Comparison of ENCODE assay signal across 8 cellular contexts in the genomic region with DNA sequence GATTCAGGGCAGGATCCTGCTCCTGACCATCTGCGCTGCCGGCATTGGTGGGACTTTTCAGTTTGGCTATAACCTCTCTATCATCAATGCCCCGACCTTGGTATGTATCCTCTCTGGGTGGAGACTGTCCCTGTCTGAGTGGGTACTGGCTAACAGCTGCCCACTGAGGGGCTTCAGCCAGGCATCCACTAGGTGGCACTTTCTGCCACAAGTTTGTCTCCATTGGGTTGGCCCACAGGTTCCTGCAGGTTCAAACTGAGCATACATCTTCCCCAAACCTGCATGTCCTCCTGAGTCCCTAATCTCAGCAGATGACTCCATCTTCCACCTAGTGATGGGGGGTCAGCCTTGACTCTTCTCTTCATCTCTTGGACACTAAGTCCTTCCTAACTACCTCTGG. TPM values are rescaled to one million over a fixed set of nuclear protein-coding genes. Genes with fewer than 3 reads are reported as not detected.
DNase-seq lines count a peak whose midpoint lies in the region; ATAC-seq and TF ChIP-seq lines count a peak whose summit lies in the region.

No MANE protein-coding gene starts in this region.

- peak; percentile 44 for DNase-seq in stimulated activated CD4-positive, alpha-beta T cell treated with anti-CD3 and anti-CD28 coated beads, Interleukin-15, amount 100 ng/mL, for 24 hours
- DNase-seq in stimulated activated CD4-positive, alpha-beta T cell treated with anti-CD3 and anti-CD28 coated beads, Interleukin-4, amount 100 ng/mL, for 4 hours = no peak
- DNase-seq in MM.1S (peak; percentile 60), fibroblast of the aortic adventitia (ENCODE audit: low read depth) (peak; percentile 63), thoracic aorta (ENCODE audit: low spot score) (no peak), NCI-H226 (no peak)

- H3K9me3 Mint-ChIP-seq in T-helper 1 cell treated with Interleukin-12 subunit alpha and Interleukin-12 subunit beta and Interleukin-4 antibody, amounts not matched to agents 30 μg/mL and 1 μg/mL, for 36 hours = no peaks in the 10 kb centered on the region

- peaks cover 20% of the 10 kb centered on the region for H3K79me2 ChIP-seq in MM.1S (ENCODE audit: low read length)

- TF ChIP-seq CTCF in MM.1S (IDR thresholded peaks at IDR 0.05; ENCODE audit: low read length) = peak; percentile 72
- TF ChIP-seq CTCF in fibroblast of the aortic adventitia (IDR thresholded peaks at IDR 0.05; ENCODE audit: insufficient read depth, low read length) = peak; percentile 76
- TF ChIP-seq CTCF in thoracic aorta (IDR thresholded peaks at IDR 0.05) = peak; percentile 32

- no peaks in the 10 kb centered on the region for H3K9me2 ChIP-seq in MM.1S (replicated peaks; ENCODE audit: insufficient read depth, low read length)

- H3K4me3 ChIP-seq in MM.1S (ENCODE audit: low read length) (no peak overlapping the region), fibroblast of the aortic adventitia (ENCODE audit: low read depth, low read length) (no peak overlapping the region), thoracic aorta (no peak overlapping the region)

- H3K4me1 ChIP-seq in MM.1S (ENCODE audit: low read length) (peaks cover 6% of the 10 kb centered on the region), thoracic aorta (ENCODE audit: control insufficient read depth in 1 of 2, low read depth in 2 of 2) (peaks cover 9 to 10% of the 10 kb centered on the region in 2 donors)

- no peak overlapping the region for H3K27ac ChIP-seq in MM.1S (ENCODE audit: low read length)
- no peak overlapping the region for H3K27ac ChIP-seq in thoracic aorta

- H3K36me3 ChIP-seq in MM.1S (replicated peaks; ENCODE audit: insufficient read depth, low read length) (no peaks in the 10 kb centered on the region), thoracic aorta (no peaks in the 10 kb centered on the region)

- H3F3A ChIP-seq in MM.1S (ENCODE audit: insufficient read depth, low read length) = peaks cover 10% of the 10 kb centered on the region

- no peak for ATAC-seq in thoracic aorta (ENCODE audit: insufficient number of reproducible peaks, low FRiP score, low read depth)
- no peak for ATAC-seq in HG02938 (IDR thresholded peaks at IDR 0.05; ENCODE audit: unreplicated experiment)

- no peak overlapping the region for H2AFZ ChIP-seq in MM.1S (ENCODE audit: low read length)

- no peak overlapping the region for H3K9ac ChIP-seq in MM.1S (ENCODE audit: low read length)

- H3K9me3 ChIP-seq in MM.1S (replicated peaks; ENCODE audit: insufficient read depth, low read length) (no peaks in the 10 kb centered on the region), thoracic aorta (no peaks in the 10 kb centered on the region)

- H4K20me1 ChIP-seq in MM.1S (ENCODE audit: insufficient read depth, low read length) = no peaks in the 10 kb centered on the region

- peak overlapping the region; percentile 16 for H3K27ac Mint-ChIP-seq in T-helper 1 cell treated with Interleukin-12 subunit alpha and Interleukin-12 subunit beta and Interleukin-4 antibody, amounts not matched to agents 30 μg/mL and 1 μg/mL, for 36 hours

- H3K27me3 Mint-ChIP-seq in T-helper 1 cell treated with Interleukin-12 subunit alpha and Interleukin-12 subunit beta and Interleukin-4 antibody, amounts not matched to agents 30 μg/mL and 1 μg/mL, for 36 hours (ENCODE audit: low read depth) = no peaks in the 10 kb centered on the region

- no peaks in the 10 kb centered on the region for H3K36me3 Mint-ChIP-seq in T-helper 1 cell treated with Interleukin-12 subunit alpha and Interleukin-12 subunit beta and Interleukin-4 antibody, amounts not matched to agents 30 μg/mL and 1 μg/mL, for 36 hours (ENCODE audit: low read depth)

- H3K27me3 ChIP-seq in MM.1S (replicated peaks; ENCODE audit: insufficient read depth, low read length) = no peaks in the 10 kb centered on the region
- H3K27me3 ChIP-seq in thoracic aorta (replicated peaks; ENCODE audit: insufficient read depth) = no peaks in the 10 kb centered on the region

- no peak overlapping the region for H3K4me3 Mint-ChIP-seq in T-helper 1 cell treated with Interleukin-12 subunit alpha and Interleukin-12 subunit beta and Interleukin-4 antibody, amounts not matched to agents 30 μg/mL and 1 μg/mL, for 36 hours

- H3K4me2 ChIP-seq in MM.1S (ENCODE audit: low read depth, low read length) = no peak overlapping the region

- H3K4me1 Mint-ChIP-seq in T-helper 1 cell treated with Interleukin-12 subunit alpha and Interleukin-12 subunit beta and Interleukin-4 antibody, amounts not matched to agents 30 μg/mL and 1 μg/mL, for 36 hours (ENCODE audit: low read depth) = peaks cover 12% of the 10 kb centered on the region

RNA-seq across cellular contexts. Expression of a gene that starts 4.4 kb away (rescaled TPM):
- total RNA-seq in fibroblast of the aortic adventitia (ENCODE audit: low replicate concordance) (11.4 and 11.9 TPM in 2 replicates), thoracic aorta (10 to 100 TPM in 1 of 2 donors, 1 to 10 TPM in 1; 9.2 to 25.5 TPM)

RNA-seq across cellular contexts. Expression of a gene that starts 23.3 kb away (rescaled TPM):
- 0.36 TPM in 1 of 2 replicates, not detected in the other for total RNA-seq in fibroblast of the aortic adventitia (ENCODE audit: low replicate concordance)
- 1 to 10 TPM; 2.5 to 3.0 TPM for total RNA-seq in thoracic aorta

RNA-seq across cellular contexts. Expression of a gene that starts 32.1 kb away (rescaled TPM):
- total RNA-seq in fibroblast of the aortic adventitia (ENCODE audit: low replicate concordance) (27.3 and 160 TPM in 2 replicates), thoracic aorta (100 to 1,000 TPM; 152 to 157 TPM)

Comparison
In these comparisons a context has a peak if more than half of its experiments do, and no peak if none do; other contexts are left out.
1. DNase-seq: peak in stimulated activated CD4-positive, alpha-beta T cell treated with anti-CD3 and anti-CD28 coated beads, Interleukin-15, amount 100 ng/mL, for 24 hours (single experiment), MM.1S (single experiment) and fibroblast of the aortic adventitia (single experiment); none in stimulated activated CD4-positive, alpha-beta T cell treated with anti-CD3 and anti-CD28 coated beads, Interleukin-4, amount 100 ng/mL, for 4 hours (0 of 2), thoracic aorta (single experiment) and NCI-H226 (single experiment).
2. Peak in every context shown above with its lines, with median percentiles within 50 percentile points of each other: CTCF ChIP-seq.